In the genomic region with DNA sequence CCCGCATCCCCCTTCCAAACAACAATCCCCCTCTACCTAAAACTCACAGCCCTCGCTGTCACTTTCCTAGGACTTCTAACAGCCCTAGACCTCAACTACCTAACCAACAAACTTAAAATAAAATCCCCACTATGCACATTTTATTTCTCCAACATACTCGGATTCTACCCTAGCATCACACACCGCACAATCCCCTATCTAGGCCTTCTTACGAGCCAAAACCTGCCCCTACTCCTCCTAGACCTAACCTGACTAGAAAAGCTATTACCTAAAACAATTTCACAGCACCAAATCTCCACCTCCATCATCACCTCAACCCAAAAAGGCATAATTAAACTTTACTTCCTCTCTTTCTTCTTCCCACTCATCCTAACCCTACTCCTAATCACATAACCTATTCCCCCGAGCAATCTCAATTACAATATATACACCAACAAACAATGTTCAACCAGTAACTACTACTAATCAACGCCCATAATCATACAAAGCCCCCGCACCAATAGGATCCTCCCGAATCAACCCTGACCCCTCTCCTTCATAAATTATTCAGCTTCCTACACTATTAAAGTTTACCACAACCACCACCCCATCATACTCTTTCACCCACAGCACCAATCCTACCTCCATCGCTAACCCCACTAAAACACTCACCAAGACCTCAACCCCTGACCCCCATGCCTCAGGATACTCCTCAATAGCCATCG, we compare ENCODE assay signal across 24 cellular contexts.
"Had no signal": no experiment of that assay in that cellular context is flagged by ENCODE, and none has a peak within 500 bp of the region (broad histone marks: within the 10 kb centered on the region; RNA-seq: fewer than 3 reads in every experiment).

No MANE protein-coding gene starts in this region.

- H3K4me3 ChIP-seq: coronary artery, dorsolateral prefrontal cortex, esophagus muscularis mucosa, gastrocnemius medialis, heart right ventricle, left lung, lower lobe of right lung, mucosa of descending colon had no signal

- H3K36me3 ChIP-seq: esophagus muscularis mucosa, gastrocnemius medialis, heart right ventricle, left lung, lower lobe of right lung had no signal

- H3K27ac ChIP-seq: coronary artery, dorsolateral prefrontal cortex, esophagus muscularis mucosa, gastrocnemius medialis, heart right ventricle, left lung, lower lobe of right lung had no signal

- H3K4me1 ChIP-seq: esophagus muscularis mucosa, gastrocnemius medialis, heart right ventricle, left lung, lower lobe of right lung had no signal

- H3K9me3 ChIP-seq: esophagus muscularis mucosa, gastrocnemius medialis, heart right ventricle, left lung, lower lobe of right lung, mucosa of descending colon had no signal

- H3K27me3 ChIP-seq: dorsolateral prefrontal cortex, esophagus muscularis mucosa, gastrocnemius medialis, heart right ventricle, left lung had no signal

- DNase-seq: dermis blood vessel endothelial cell; dorsolateral prefrontal cortex; effector CD4-positive, alpha-beta T cell; effector memory CD4-positive, alpha-beta T cell; foreskin fibroblast; foreskin melanocyte; gastrocnemius medialis; glutamatergic neuron; head of caudate nucleus; heart right ventricle; hippocampal formation; left cardiac atrium; left lung; left ventricle myocardium superior; lower lobe of right lung; mesenchymal stem cell; mucosa of descending colon; naive B cell had no signal

- ATAC-seq: gastrocnemius medialis, heart right ventricle, left cardiac atrium, left lung, left ventricle myocardium superior, lower lobe of right lung, mucosa of descending colon had no signal

- FAIRE-seq: colon, endothelial cell of umbilical vein, islet of Langerhans, keratinocyte had no signal
